8 cellular contexts compared by ENCODE assay signal in the genomic region with DNA sequence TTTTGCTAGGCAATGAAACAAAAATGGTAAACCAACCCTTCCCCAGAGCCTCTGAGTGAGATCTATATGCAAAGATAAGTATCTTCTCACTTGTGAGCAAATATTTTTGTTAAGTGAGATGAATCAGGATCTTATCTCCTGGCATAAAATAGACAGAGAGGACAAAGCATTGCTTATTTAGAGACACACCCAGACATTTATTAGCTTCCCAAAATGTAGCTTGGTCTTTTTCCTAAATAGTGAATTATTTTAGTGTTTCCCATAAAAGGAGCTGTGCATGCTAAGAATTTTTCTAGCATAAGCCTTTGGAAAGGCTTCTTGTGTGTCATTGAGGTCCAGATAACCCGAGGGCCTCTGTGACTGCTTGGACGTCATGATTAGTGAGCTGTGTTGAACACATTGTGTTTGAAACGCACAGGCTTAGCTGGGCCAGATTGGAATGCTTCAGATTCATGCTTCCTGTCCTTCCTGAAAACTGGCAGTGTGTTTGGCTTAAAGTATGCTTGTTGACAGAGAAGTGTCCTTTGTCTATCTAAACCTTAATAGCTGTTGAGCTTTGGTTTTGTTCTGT. TPM values are rescaled to one million over a fixed set of nuclear protein-coding genes. Genes with fewer than 3 reads are reported as not detected.
A peak's percentile ranks its signal among the peaks of the same experiment; 100 is the strongest.
DNase-seq lines count a peak whose midpoint lies in the region; ATAC-seq and TF ChIP-seq lines count a peak whose summit lies in the region.

No MANE protein-coding gene starts in this region.

- H3K27me3 ChIP-seq in IMR-90 (ENCODE audit: control insufficient read depth, insufficient read depth, low read length) (no peaks in the 10 kb centered on the region), breast epithelium (no peaks in the 10 kb centered on the region), tibial artery (no peaks in the 10 kb centered on the region)
- no peaks in the 10 kb centered on the region for H3K27me3 ChIP-seq in CD4-positive, alpha-beta memory T cell (ENCODE audit: insufficient read depth, low read length)

- peak overlapping the region; percentile 34; the same call in 1 of the 2 replicates for H3K9ac ChIP-seq in IMR-90 (ENCODE audit: low read depth, low read length)

- 0 out of 2 replicates have a peak, but pooled peaks cover 2% of the 10 kb centered on the region for H4K20me1 ChIP-seq in IMR-90 (ENCODE audit: insufficient read depth, low read length)

- H3K23ac ChIP-seq in IMR-90 (ENCODE audit: low read depth, low read length): peak overlapping the region; percentile 80; the same call in 1 of the 2 replicates

- H2BK5ac ChIP-seq in IMR-90 (ENCODE audit: low read depth, low read length, poor library complexity, severe bottlenecking): peak overlapping the region; percentile 99

- H2BK20ac ChIP-seq in IMR-90 (ENCODE audit: low read depth, low read length): peak overlapping the region; percentile 67

- peak overlapping the region; percentile 16; the same call in 1 of the 2 replicates for H3K4me2 ChIP-seq in IMR-90 (ENCODE audit: low read depth, low read length)

- H3K4me3 ChIP-seq in IMR-90 (ENCODE audit: insufficient read depth, low read depth, low read length) (no peak overlapping the region), breast epithelium (no peak overlapping the region), tibial artery (no peak overlapping the region)
- H3K4me3 ChIP-seq in CD4-positive, alpha-beta memory T cell (ENCODE audit: low read length in 2 of 2): no peak overlapping the region

- in situ Hi-C loops in IMR-90 (cut with MboI; ENCODE audit: low sequenced_read_pairs): no loop called here

- no TSS peak for BruUV-seq in IMR-90 (replicated peaks; lab: Mats Ljungman, UMichigan)

- H2AFZ ChIP-seq in IMR-90 (replicated peaks; ENCODE audit: low read length, poor library complexity): no peak overlapping the region

- TF ChIP-seq POLR2A in IMR-90 (IDR thresholded peaks at IDR 0.05; ENCODE audit: low read depth, low read length) (peak; percentile 78), breast epithelium (IDR thresholded peaks at IDR 0.05) (no peak)

- H3K27ac ChIP-seq in IMR-90 (ENCODE audit: insufficient read depth, low read length) (peak overlapping the region; percentile 100; the same call in 1 of the 2 replicates), breast epithelium (peak overlapping the region; percentile 34 to 49), tibial artery (peak overlapping the region; percentile 77 to 82)
- no peak overlapping the region for H3K27ac ChIP-seq in CD4-positive, alpha-beta memory T cell (ENCODE audit: low read depth, low read length)

- WGBS in IMR-90 (ENCODE audit: extremely low coverage in 2 of 2, insufficient read length in 1 of 2), 2 experiments: 0% methylated on average over 2 of the region's 3 CpGs; no CpG with 5 or more reads in 1 of the 2 experiments

- peaks cover 45% of the 10 kb centered on the region for H3K36me3 Mint-ChIP-seq in activated CD8-positive, alpha-beta memory T cell treated with anti-CD3 and anti-CD28 coated beads, Interleukin-2, amount 10 ng/mL, durations not matched to agents 7 days and 5 days
- H3K36me3 Mint-ChIP-seq in CD4-positive, alpha-beta memory T cell: peaks cover 17 to 27% of the 10 kb centered on the region in 2 donors

- POLR2A ChIA-PET in IMR-90 (lab: Charles Lee; ENCODE audit: unreplicated experiment): interaction anchor here (1.2 kb wide), 1 partner anchor 16 kb away, joined by 3 read pairs; no protein-coding TSS in a partner anchor
- POLR2A ChIA-PET in CD4-positive, alpha-beta memory T cell (lab: Charles Lee; ENCODE audit: partially characterized antibody): interaction anchor here (0.8 kb wide), 1 partner anchor 10 kb away, joined by 4 read pairs; no protein-coding TSS in a partner anchor

- no peaks in the 10 kb centered on the region for H3K27me3 Mint-ChIP-seq in activated CD8-positive, alpha-beta memory T cell treated with anti-CD3 and anti-CD28 coated beads, Interleukin-2, amount 10 ng/mL, durations not matched to agents 7 days and 5 days
- H3K27me3 Mint-ChIP-seq in CD4-positive, alpha-beta memory T cell: no peaks in the 10 kb centered on the region

- peaks cover 27% of the 10 kb centered on the region for H3K4me1 ChIP-seq in IMR-90 (ENCODE audit: control insufficient read depth, insufficient read depth, low read length)
- no peaks in the 10 kb centered on the region for H3K4me1 ChIP-seq in breast epithelium
- H3K4me1 ChIP-seq in tibial artery: peaks cover 0 to 75% (median 29%) of the 10 kb centered on the region in 4 donors
- H3K4me1 ChIP-seq in CD4-positive, alpha-beta memory T cell (ENCODE audit: insufficient read depth, low read length): no peaks in the 10 kb centered on the region

- peak overlapping the region; percentile 99; the same call in 1 of the 2 replicates for H4K5ac ChIP-seq in IMR-90 (ENCODE audit: low read depth, low read length)

- H3K4ac ChIP-seq in IMR-90 (ENCODE audit: low read depth, low read length): peak overlapping the region; percentile 81; the same call in 1 of the 2 replicates

- peak overlapping the region; percentile 100 for H3K18ac ChIP-seq in IMR-90 (ENCODE audit: low read depth, low read length)

- H3K9me3 ChIP-seq in IMR-90 (ENCODE audit: control insufficient read depth, insufficient read depth, low read length) (no peaks in the 10 kb centered on the region), breast epithelium (no peaks in the 10 kb centered on the region), tibial artery (no peaks in the 10 kb centered on the region)
- no peaks in the 10 kb centered on the region for H3K9me3 ChIP-seq in CD4-positive, alpha-beta memory T cell (ENCODE audit: control insufficient read depth in 1 of 2, low read length in 2 of 2)

- H2AK5ac ChIP-seq in IMR-90 (ENCODE audit: low read depth, low read length): no peak overlapping the region

- ATAC-seq in IMR-90 (ENCODE audit: low read depth): peak; percentile 91
- no peak for ATAC-seq in activated CD8-positive, alpha-beta memory T cell treated with anti-CD3 and anti-CD28 coated beads, Interleukin-2, amount 10 ng/mL, durations not matched to agents 7 days and 5 days

- H4K8ac ChIP-seq in IMR-90 (ENCODE audit: low read depth in 2 of 2, low read length in 2 of 2): peak overlapping the region; percentile 97

- no peak overlapping the region for H3K4me3 Mint-ChIP-seq in activated CD8-positive, alpha-beta memory T cell treated with anti-CD3 and anti-CD28 coated beads, Interleukin-2, amount 10 ng/mL, durations not matched to agents 7 days and 5 days
- no peak overlapping the region for H3K4me3 Mint-ChIP-seq in CD4-positive, alpha-beta memory T cell

- no peaks in the 10 kb centered on the region for H3K9me3 Mint-ChIP-seq in activated CD8-positive, alpha-beta memory T cell treated with anti-CD3 and anti-CD28 coated beads, Interleukin-2, amount 10 ng/mL, durations not matched to agents 7 days and 5 days (ENCODE audit: low read depth)
- H3K9me3 Mint-ChIP-seq in CD4-positive, alpha-beta memory T cell: no peaks in the 10 kb centered on the region

- peak overlapping the region; percentile 81 for H3K14ac ChIP-seq in IMR-90 (replicated peaks; ENCODE audit: low read depth, low read length)

- intact Hi-C loops in IMR-90 (cut with micrococcal nuclease) (loop anchor here (1.0 to 5.0 kb wide), 2 partner anchors 25 to 65 kb away; no protein-coding TSS in a partner anchor), breast epithelium (cut with DNase I; ENCODE audit: low total_unique reads) (no loop called here), tibial artery (cut with DNase I; ENCODE audit: low total_unique reads) (no loop called here)
- intact Hi-C loops in CD4-positive, alpha-beta memory T cell (cut with micrococcal nuclease): no loop called here

- TF ChIP-seq RAD21 in IMR-90 (IDR thresholded peaks at IDR 0.05; ENCODE audit: low read length): no peak

- no peak overlapping the region for H2AK9ac ChIP-seq in IMR-90 (replicated peaks; ENCODE audit: low read depth, low read length, poor library complexity)

- peak overlapping the region; percentile 88 for H2BK120ac ChIP-seq in IMR-90 (ENCODE audit: low read depth, low read length)

- no peak overlapping the region for H3K27ac Mint-ChIP-seq in activated CD8-positive, alpha-beta memory T cell treated with anti-CD3 and anti-CD28 coated beads, Interleukin-2, amount 10 ng/mL, durations not matched to agents 7 days and 5 days
- no peak overlapping the region for H3K27ac Mint-ChIP-seq in CD4-positive, alpha-beta memory T cell

- H3K9me1 ChIP-seq in IMR-90 (ENCODE audit: insufficient read depth, low read length): peaks cover 8% of the 10 kb centered on the region; the same call in 1 of the 2 replicates

- H2BK15ac ChIP-seq in IMR-90 (ENCODE audit: low read depth, low read length): peak overlapping the region; percentile 60; the same call in 2 of the 3 replicates

- CTCF ChIA-PET in IMR-90 (lab: Yijun Ruan, JAX): interaction anchor here (0.6 to 2.0 kb wide), 3 partner anchors 10 to 26 kb away, joined by 4 to 11 read pairs (median 4); no protein-coding TSS in a partner anchor
- CTCF ChIA-PET in activated CD8-positive, alpha-beta memory T cell treated with anti-CD3 and anti-CD28 coated beads, Interleukin-2, amount 10 ng/mL, durations not matched to agents 7 days and 5 days (lab: Charles Lee): interaction anchor here (1.7 to 2.9 kb wide), 2 partner anchors 10 to 442 kb away, joined by 13 to 15 read pairs; no protein-coding TSS in a partner anchor
- CTCF ChIA-PET in CD4-positive, alpha-beta memory T cell (lab: Charles Lee; ENCODE audit: partially characterized antibody): interaction anchor here (1.2 to 24.8 kb wide), 3 partner anchors 10 to 449 kb away, joined by 3 to 860 read pairs (median 18); no protein-coding TSS in a partner anchor

- H4K91ac ChIP-seq in IMR-90 (ENCODE audit: insufficient read depth, low read depth, low read length): peak overlapping the region; percentile 73

- TF ChIP-seq CTCF in IMR-90 (conservative IDR thresholded peaks at IDR 0.05; ENCODE audit: low read depth, low read length) (no peak), breast epithelium (IDR thresholded peaks at IDR 0.05) (no peak), tibial artery (IDR thresholded peaks at IDR 0.05) (no peak)

- H3K4me1 Mint-ChIP-seq in activated CD8-positive, alpha-beta memory T cell treated with anti-CD3 and anti-CD28 coated beads, Interleukin-2, amount 10 ng/mL, durations not matched to agents 7 days and 5 days: peaks cover 8% of the 10 kb centered on the region
- H3K4me1 Mint-ChIP-seq in CD4-positive, alpha-beta memory T cell: peaks cover 0 to 2% (median 0%) of the 10 kb centered on the region in 4 donors

- H3K36me3 ChIP-seq in IMR-90 (ENCODE audit: control insufficient read depth, insufficient read depth, low read length) (peaks cover 50% of the 10 kb centered on the region), breast epithelium (no peaks in the 10 kb centered on the region), tibial artery (no peaks in the 10 kb centered on the region)
- no peaks in the 10 kb centered on the region for H3K36me3 ChIP-seq in CD4-positive, alpha-beta memory T cell (ENCODE audit: insufficient read depth, low read length)

- DNase-seq in IMR-90 (peak; percentile 100), breast epithelium (ENCODE audit: low spot score in 2 of 2) (peak; percentile 57 to 87), kidney tubule cell (ENCODE audit: low spot score) (peak; percentile 78), tibial artery (peak; percentile 57 to 82), SKM-1 treated with dmso at 0.1 percent for 144 hours (lab: John Stamatoyannopoulos, UW; ENCODE audit: unreplicated experiment) (no peak), DMS53 (lab: John Stamatoyannopoulos, UW) (no peak)
- no peak for DNase-seq in activated CD8-positive, alpha-beta memory T cell treated with anti-CD3 and anti-CD28 coated beads, Interleukin-2, amount 10 ng/mL, durations not matched to agents 7 days and 5 days
- no peak for DNase-seq in CD4-positive, alpha-beta memory T cell

- H3K56ac ChIP-seq in IMR-90 (ENCODE audit: extremely low read depth, insufficient read depth, low read length): peak overlapping the region; percentile 72

- dilution Hi-C loops in IMR-90 (cut with HindIII; ENCODE audit: low sequenced_read_pairs, unreplicated experiment): no loop called here

- H3K79me1 ChIP-seq in IMR-90 (ENCODE audit: low read depth in 1 of 2, low read length in 2 of 2): peaks cover 26 to 62% of the 10 kb centered on the region in 2 experiments

RNA-seq across cellular contexts. Expression of gene MTHFD1L, which starts 16.5 kb away (rescaled TPM):
- total RNA-seq in IMR-90 (2012; rRNA removed) (53.2 and 53.9 TPM in 2 replicates), breast epithelium (10 to 100 TPM in 2 of 3 donors, 1 to 10 TPM in 1; 3.5 to 15.1 (median 11.0) TPM)
- polyA plus RNA-seq in IMR-90 (2012; rRNA removed): 39.0 and 43.5 TPM in 2 replicates
- polyA plus RNA-seq in IMR-90 (2012; cell fraction: cytosol; rRNA removed): 21.0 and 28.9 TPM in 2 replicates
- 25.2 and 89.7 TPM in 2 replicates for polyA plus RNA-seq in IMR-90 (2012; cell fraction: nucleus; rRNA removed; ENCODE audit: low replicate concordance)
- total RNA-seq in activated CD8-positive, alpha-beta memory T cell treated with anti-CD3 and anti-CD28 coated beads, Interleukin-2, amount 10 ng/mL, durations not matched to agents 7 days and 5 days: 10 to 100 TPM; 54.1 to 82.8 TPM
- 10 to 100 TPM in 1 of 2 experiments, 1 to 10 TPM in 1; 8.6 to 11.1 TPM for total RNA-seq in CD4-positive, alpha-beta memory T cell
- polyA plus RNA-seq in CD4-positive, alpha-beta memory T cell: 1 to 10 TPM; 3.7 to 9.2 TPM

Comparison
In these comparisons a context has a peak if more than half of its experiments do, and no peak if none do; other contexts are left out.
1. DNase-seq: peak in IMR-90 (single experiment), breast epithelium (2 of 2), kidney tubule cell (single experiment) and tibial artery (2 of 2); none in SKM-1 treated with dmso at 0.1 percent for 144 hours (single experiment), activated CD8-positive, alpha-beta memory T cell treated with anti-CD3 and anti-CD28 coated beads, Interleukin-2, amount 10 ng/mL, durations not matched to agents 7 days and 5 days (single experiment), CD4-positive, alpha-beta memory T cell (0 of 5) and DMS53 (single experiment).